In genomic region chr15:43316969-43317346, GRCh38 we compare ENCODE assay signal across 31 cellular contexts. TPM values are rescaled to one million over a fixed set of nuclear protein-coding genes. Genes with fewer than 3 reads are reported as not detected.
"Had no signal": no experiment of that assay in that cellular context is flagged by ENCODE, and none has a peak within 500 bp of the region (broad histone marks: within the 10 kb centered on the region; RNA-seq: fewer than 3 reads in every experiment).

No MANE protein-coding gene starts in this region.

- H3K36me3 ChIP-seq: heart right ventricle, left ventricle myocardium inferior, ovary, tibial nerve had no signal

- H2AFZ ChIP-seq: hepatocyte had no signal

- DNase-seq: heart right ventricle; islet precursor cell; left ventricle myocardium inferior; mesendoderm; naive B cell; right cardiac atrium; stimulated activated CD4-positive, alpha-beta T cell treated with anti-CD3 and anti-CD28 coated beads, Interleukin-1b, Interleukin-23, amount 100 ng/mL, for 48 hours; stimulated activated CD4-positive, alpha-beta T cell treated with anti-CD3 and anti-CD28 coated beads, Interleukin-2, amount 100 ng/mL, for 48 hours; stimulated activated CD4-positive, alpha-beta T cell treated with anti-CD3 and anti-CD28 coated beads, Interleukin-4, amount 100 ng/mL, for 4 hours; stimulated activated CD8-positive, alpha-beta memory T cell treated with anti-CD3 and anti-CD28 coated beads, Interleukin-4, amount 100 ng/mL, for 48 hours; stimulated activated naive CD4-positive, alpha-beta T cell treated with Interleukin-2 at 50 U/mL for 16 hours; stimulated activated naive CD8-positive, alpha-beta T cell treated with anti-CD3 and anti-CD28 coated beads, Interleukin-15, amount 100 ng/mL, for 72 hours; substantia nigra had no signal

- H3K4me2 ChIP-seq: hepatocyte, smooth muscle cell had no signal

- H3K9me3 ChIP-seq: heart right ventricle, left ventricle myocardium inferior, ovary, tibial nerve had no signal

- H3K79me2 ChIP-seq: hepatocyte had no signal

- ATAC-seq: natural killer cell treated with Interleukin-12 subunit alpha and Interleukin-12 subunit beta and Interleukin-15 and Interleukin-18, amount 100 ng/mL, for 72 hours; stimulated activated memory B cell treated with anti-CD40 and anti-IgM and Interleukin-4, amounts not matched to agents 10 μg/mL and 1 μg/mL and 100 μg/mL, for 72 hours; stimulated activated naive CD8-positive, alpha-beta T cell treated with anti-CD3 and anti-CD28 coated beads, Interleukin-15, amount 100 ng/mL, for 72 hours had no signal

- H3K27me3 ChIP-seq: ovary had no signal

- H3K27ac ChIP-seq: heart right ventricle, hepatocyte, left ventricle myocardium inferior, ovary had no signal

- H3K4me1 ChIP-seq: left ventricle myocardium inferior, tibial nerve had no signal

- H3K4me3 ChIP-seq: heart right ventricle, hepatocyte, left ventricle myocardium inferior, lung, ovary, smooth muscle cell, tibial nerve had no signal

RNA-seq across cellular contexts. Expression of gene TGM7, which starts 14.9 kb away (rescaled TPM):
- total RNA-seq: heart right ventricle; hepatocyte; kidney epithelial cell; left ventricle myocardium inferior; lower leg skin; lung; mesothelial cell of epicardium; mononuclear cell; natural killer cell treated with Interleukin-12 subunit alpha and Interleukin-12 subunit beta and Interleukin-15 and Interleukin-18, amount 100 ng/mL, for 72 hours; omental fat pad; progenitor cell of endocrine pancreas; pulmonary artery endothelial cell; right cardiac atrium; skeletal muscle tissue; smooth muscle cell; temporal lobe; tibial nerve; urinary bladder had no signal
- polyA plus RNA-seq: heart right ventricle, hepatocyte, lung, neural cell, ovary, right cardiac atrium, smooth muscle cell, urinary bladder had no signal

RNA-seq across cellular contexts. Expression of gene TGM5, which starts 50.2 kb away (rescaled TPM):
- total RNA-seq: heart right ventricle, hepatocyte, kidney epithelial cell, left ventricle myocardium inferior, mesothelial cell of epicardium, mononuclear cell, ovary, progenitor cell of endocrine pancreas, pulmonary artery endothelial cell, right cardiac atrium, skeletal muscle tissue, temporal lobe, tibial nerve had no signal
- polyA plus RNA-seq: hepatocyte, lung, neural cell, ovary had no signal
